11 cellular contexts compared by ENCODE assay signal in genomic region chr4:109332926-109333464, GRCh38. TPM values are rescaled to one million over a fixed set of nuclear protein-coding genes. Genes with fewer than 3 reads are reported as not detected.
DNase-seq lines count a peak whose midpoint lies in the region; ATAC-seq and TF ChIP-seq lines count a peak whose summit lies in the region.
"Had no signal": no experiment of that assay in that cellular context is flagged by ENCODE, and none has a peak within 500 bp of the region (broad histone marks: within the 10 kb centered on the region; RNA-seq: fewer than 3 reads in every experiment).

No MANE protein-coding gene starts in this region.

- H3K36me3 ChIP-seq in right atrium auricular region: no peaks in the 10 kb centered on the region
- no peaks in the 10 kb centered on the region for H3K36me3 ChIP-seq in upper lobe of right lung

- H3K27ac ChIP-seq in right atrium auricular region (no peak overlapping the region), upper lobe of right lung (no peak overlapping the region)

- intact Hi-C loops in left ventricle myocardium superior (cut with micrococcal nuclease): no loop called here
- intact Hi-C loops in upper lobe of right lung (cut with DNase I): no loop called here

- peak; percentile 35 for DNase-seq in left ventricle myocardium superior
- no peak for DNase-seq in right atrium auricular region (ENCODE audit: low spot score)
- peak; percentile 53 for DNase-seq in NAMALWA (ENCODE audit: low spot score)
- peak in 1 of 2 donors; percentile 4 for DNase-seq in foreskin fibroblast
- DNase-seq in upper lobe of right lung: no peak
- no peak for DNase-seq in NCI-H2107 treated with DMSO at 0.1 percent for 48 hours (lab: John Stamatoyannopoulos, UW; ENCODE audit: unreplicated experiment)
- DNase-seq in activated gamma-delta T cell (lab: John Stamatoyannopoulos, UW): no peak
- DNase-seq: GF-D8, kidney had no signal

- ATAC-seq in left ventricle myocardium superior: no peak
- peak; percentile 36 for ATAC-seq in upper lobe of right lung
- no peak for ATAC-seq in GM18858 (IDR thresholded peaks at IDR 0.05; ENCODE audit: unreplicated experiment)

- peak in 1 of 2 donors; percentile 17 for TF ChIP-seq CTCF in right atrium auricular region (IDR thresholded peaks at IDR 0.05)
- peak; percentile 25 for TF ChIP-seq CTCF in foreskin fibroblast (IDR thresholded peaks at IDR 0.05; ENCODE audit: low read depth, low read length)
- peak; percentile 12 for TF ChIP-seq CTCF in upper lobe of right lung (IDR thresholded peaks at IDR 0.05)

- H3K4me1 ChIP-seq in right atrium auricular region (no peaks in the 10 kb centered on the region), upper lobe of right lung (no peaks in the 10 kb centered on the region)

- H3K27me3 ChIP-seq in right atrium auricular region (no peaks in the 10 kb centered on the region), upper lobe of right lung (no peaks in the 10 kb centered on the region)

- H3K9me3 ChIP-seq in right atrium auricular region (no peaks in the 10 kb centered on the region), upper lobe of right lung (no peaks in the 10 kb centered on the region)

- H3K4me3 ChIP-seq in right atrium auricular region (no peak overlapping the region), foreskin fibroblast (ENCODE audit: low read depth in 1 of 2, low read length in 2 of 2) (no peak overlapping the region), upper lobe of right lung (no peak overlapping the region)

RNA-seq across cellular contexts. Expression of gene COL25A1, which starts 30.5 kb away (rescaled TPM):
- total RNA-seq in left ventricle myocardium superior (0.37 TPM), right atrium auricular region (under 1 TPM; 0.26 to 0.59 TPM), upper lobe of right lung (0.75 TPM)
- total RNA-seq: M059J had no signal

Comparison
In these comparisons a context has a peak if more than half of its experiments do, and no peak if none do; other contexts are left out.
1. DNase-seq: peak in left ventricle myocardium superior (single experiment) and NAMALWA (single experiment); none in right atrium auricular region (single experiment), upper lobe of right lung (single experiment), NCI-H2107 treated with DMSO at 0.1 percent for 48 hours (single experiment) and activated gamma-delta T cell (single experiment).